ENCODE assay signal across 22 cellular contexts in genomic region chr9:78291240-78291915, GRCh38. TPM values are rescaled to one million over a fixed set of nuclear protein-coding genes. Genes with fewer than 3 reads are reported as not detected.
DNase-seq lines count a peak whose midpoint lies in the region; TF ChIP-seq lines count a peak whose summit lies in the region.
"Had no signal": no experiment of that assay in that cellular context is flagged by ENCODE, and none has a peak within 500 bp of the region (broad histone marks: within the 10 kb centered on the region; RNA-seq: fewer than 3 reads in every experiment).

No MANE protein-coding gene starts in this region.

- intact Hi-C loops in uterus (cut with DNase I; ENCODE audit: low total_unique reads) = no loop called here

- H3K36me3 ChIP-seq in BLaER1 (no peaks in the 10 kb centered on the region), uterus (no peaks in the 10 kb centered on the region)
- H3K36me3 ChIP-seq: Peyer's patch had no signal

- peaks cover 38% of the 10 kb centered on the region for H3K4me1 ChIP-seq in BLaER1
- H3K4me1 ChIP-seq in uterus = no peaks in the 10 kb centered on the region
- H3K4me1 ChIP-seq: parathyroid adenoma had no signal

- H3K27me3 ChIP-seq in BLaER1 = no peaks in the 10 kb centered on the region
- H3K27me3 ChIP-seq in uterus = no peaks in the 10 kb centered on the region
- H3K27me3 ChIP-seq: body of pancreas, Peyer's patch had no signal

- TF ChIP-seq POLR2A in uterus (IDR thresholded peaks at IDR 0.05) = no peak

- H3K9ac ChIP-seq in BLaER1 = peak overlapping the region; percentile 3; the same call in 1 of the 2 replicates
- H3K9ac ChIP-seq: parathyroid adenoma had no signal

- H3K4me3 ChIP-seq in BLaER1 = no peak overlapping the region
- H3K4me3 ChIP-seq in uterus = no peak overlapping the region
- H3K4me3 ChIP-seq: body of pancreas, Peyer's patch had no signal

- H3K4me2 ChIP-seq in BLaER1 = peak overlapping the region; percentile 68

- H3K27ac ChIP-seq in BLaER1 = 0 out of 2 replicates have a peak overlapping the region, but pooled peaks have one; percentile 27
- no peak overlapping the region for H3K27ac ChIP-seq in uterus
- H3K27ac ChIP-seq: body of pancreas, parathyroid adenoma, Peyer's patch had no signal

- H3K9me3 ChIP-seq in BLaER1 = no peaks in the 10 kb centered on the region
- H3K9me3 ChIP-seq in uterus = no peaks in the 10 kb centered on the region
- H3K9me3 ChIP-seq: body of pancreas, Peyer's patch had no signal

- no peaks in the 10 kb centered on the region for H4K20me1 ChIP-seq in BLaER1

- DNase-seq in DMS53 (lab: John Stamatoyannopoulos, UW) = peak; percentile 22
- no peak for DNase-seq in DMS53 treated with DMSO at 0.1 percent for 48 hours (lab: John Stamatoyannopoulos, UW; ENCODE audit: unreplicated experiment)
- peak; percentile 71 for DNase-seq in NCI-H69 (lab: John Stamatoyannopoulos, UW)
- DNase-seq in kidney tubule cell (ENCODE audit: low spot score) = peak; percentile 15
- no peak for DNase-seq in SKM-1 (lab: John Stamatoyannopoulos, UW; ENCODE audit: unreplicated experiment)
- no peak for DNase-seq in T-helper 1 cell
- no peak for DNase-seq in uterus
- DNase-seq: 8988T; activated CD4-positive, alpha-beta T cell treated with anti-CD3 and anti-CD28 coated beads, Interleukin-2, amount 50 U/mL, for 4 hours; activated CD4-positive, CD25-positive, alpha-beta regulatory T cell; activated naive CD4-positive, alpha-beta T cell; activated T-cell treated with anti-CD3 and anti-CD28 coated beads, Interleukin-2, amount 50 U/mL, for 72 hours; body of pancreas; CD4-positive, CD25-positive, alpha-beta regulatory T cell; cerebellar nuclear complex; NCI-H187 treated with DMSO at 0.1 percent for 48 hours; NCI-H446 treated with DMSO at 0.1 percent for 48 hours; nephron progenitor cell; Peyer's patch; SHP77 treated with DMSO at 0.1 percent for 48 hours had no signal

- TF ChIP-seq CTCF in uterus (IDR thresholded peaks at IDR 0.05) = no peak

RNA-seq across cellular contexts. Expression of gene PSAT1, which starts 5.5 kb away (rescaled TPM):
- total RNA-seq in uterus = 10 to 100 TPM in 1 of 4 donors, 1 to 10 TPM in 1, under 1 TPM in 1, not detected in 1; 0.29 to 33.3 (median 1.6) TPM

RNA-seq across cellular contexts. Expression of gene CEP78, which starts 55.5 kb away (rescaled TPM):
- total RNA-seq in uterus = 10 to 100 TPM in 3 of 4 donors, 1 to 10 TPM in 1; 8.7 to 59.3 (median 26.7) TPM

Comparison
In these comparisons a context has a peak if more than half of its experiments do, and no peak if none do; other contexts are left out.
1. DNase-seq: peak in DMS53 (single experiment), NCI-H69 (single experiment) and kidney tubule cell (single experiment); none in DMS53 treated with DMSO at 0.1 percent for 48 hours (single experiment), SKM-1 (single experiment), T-helper 1 cell (0 of 5) and uterus (0 of 2).